ENCODE assay signal across 8 cellular contexts in genomic region chr13:32587774-32588165, GRCh38. TPM values are rescaled to one million over a fixed set of nuclear protein-coding genes. Genes with fewer than 3 reads are reported as not detected.
DNase-seq lines count a peak whose midpoint lies in the region; ATAC-seq and TF ChIP-seq lines count a peak whose summit lies in the region.

No MANE protein-coding gene starts in this region.

- H3F3A ChIP-seq in PC-3 (ENCODE audit: low read length, unreplicated experiment): no peaks in the 10 kb centered on the region

- H3K4me2 ChIP-seq in PC-3 (ENCODE audit: low read length): peak overlapping the region; percentile 86

- TF ChIP-seq CTCF in PC-3 (conservative IDR thresholded peaks at IDR 0.05; ENCODE audit: low read depth, low read length): no peak
- TF ChIP-seq CTCF in natural killer cell (IDR thresholded peaks at IDR 0.05): no peak

- no peak for ATAC-seq in activated CD8-positive, alpha-beta memory T cell treated with anti-CD3 and anti-CD28 coated beads, Interleukin-2, amount 10 ng/mL, durations not matched to agents 7 days and 5 days
- ATAC-seq in PC-3 (no peak; the same call in 1 of the 2 replicates), natural killer cell (no peak), GM18868 (IDR thresholded peaks at IDR 0.05; ENCODE audit: unreplicated experiment) (no peak)
- no peak for ATAC-seq in effector memory CD8-positive, alpha-beta T cell (replicated peaks)

- H3K9ac ChIP-seq in PC-3 (ENCODE audit: low read length): peak overlapping the region; percentile 78

- H3K79me2 ChIP-seq in PC-3 (ENCODE audit: low read length): peaks cover 56% of the 10 kb centered on the region

- H3K9me3 ChIP-seq in PC-3 (ENCODE audit: low read length): no peaks in the 10 kb centered on the region

- POLR2A ChIA-PET in PC-3 (lab: Charles Lee; ENCODE audit: unreplicated experiment): interaction anchor here (0.6 to 0.7 kb wide), 2 partner anchors 48 to 238 kb away, joined by 3 to 8 read pairs; no protein-coding TSS in a partner anchor

- DNase-seq in activated CD8-positive, alpha-beta memory T cell treated with anti-CD3 and anti-CD28 coated beads, Interleukin-2, amount 10 ng/mL, durations not matched to agents 7 days and 5 days: no peak
- no peak for DNase-seq in activated CD8-positive, alpha-beta memory T cell treated with anti-CD3 and anti-CD28 coated beads for 24 hours
- DNase-seq in PC-3 (peak; percentile 21), natural killer cell (no peak), RPMI8226 (no peak), dedifferentiated amniotic fluid mesenchymal stem cell (ENCODE audit: extremely low spot score) (no peak)
- no peak for DNase-seq in effector memory CD8-positive, alpha-beta T cell

- H3K27ac Mint-ChIP-seq in activated CD8-positive, alpha-beta memory T cell treated with anti-CD3 and anti-CD28 coated beads, Interleukin-2, amount 10 ng/mL, durations not matched to agents 7 days and 5 days: peak overlapping the region; percentile 94
- H3K27ac Mint-ChIP-seq in effector memory CD8-positive, alpha-beta T cell: peak overlapping the region; percentile 93 to 96
- H3K27ac Mint-ChIP-seq in natural killer cell: peak overlapping the region; percentile 94 to 95

- H3K4me3 Mint-ChIP-seq in activated CD8-positive, alpha-beta memory T cell treated with anti-CD3 and anti-CD28 coated beads, Interleukin-2, amount 10 ng/mL, durations not matched to agents 7 days and 5 days: peak overlapping the region; percentile 96
- H3K4me3 Mint-ChIP-seq in effector memory CD8-positive, alpha-beta T cell: peak overlapping the region; percentile 94 to 96
- peak overlapping the region; percentile 97 for H3K4me3 Mint-ChIP-seq in natural killer cell

- H3K27me3 ChIP-seq in PC-3 (ENCODE audit: low read length): no peaks in the 10 kb centered on the region

- H2AFZ ChIP-seq in PC-3 (ENCODE audit: low read length): peak overlapping the region; percentile 74

- H3K4me3 ChIP-seq in PC-3 (ENCODE audit: low read length): peak overlapping the region; percentile 96

- CTCF ChIA-PET in activated CD8-positive, alpha-beta memory T cell treated with anti-CD3 and anti-CD28 coated beads, Interleukin-2, amount 10 ng/mL, durations not matched to agents 7 days and 5 days (lab: Charles Lee): interaction anchor here (0.7 to 3.2 kb wide), 16 partner anchors 46 to 955 kb away, joined by 3 to 20 read pairs (median 5); partner anchors contain the start of gene N4BP2L2
- CTCF ChIA-PET in PC-3 (lab: Charles Lee): interaction anchor here (0.6 to 2.4 kb wide), 3 partner anchors 52 to 955 kb away, joined by 3 to 12 read pairs (median 4); no protein-coding TSS in a partner anchor

- peaks cover 11% of the 10 kb centered on the region for H3K36me3 Mint-ChIP-seq in activated CD8-positive, alpha-beta memory T cell treated with anti-CD3 and anti-CD28 coated beads, Interleukin-2, amount 10 ng/mL, durations not matched to agents 7 days and 5 days
- peaks cover 19% of the 10 kb centered on the region for H3K36me3 Mint-ChIP-seq in effector memory CD8-positive, alpha-beta T cell (ENCODE audit: insufficient read depth)
- H3K36me3 Mint-ChIP-seq in natural killer cell: no peaks in the 10 kb centered on the region

- H3K9me2 ChIP-seq in PC-3 (replicated peaks; ENCODE audit: low read length): no peaks in the 10 kb centered on the region

- intact Hi-C loops in PC-3 (cut with micrococcal nuclease) (loop anchor here (10.0 kb wide), 3 partner anchors 327 to 1137 kb away; partner anchors contain the start of gene STARD13), natural killer cell (cut with micrococcal nuclease) (loop anchor here (2.0 to 5.0 kb wide), 3 partner anchors 63 to 161 kb away; no protein-coding TSS in a partner anchor)

- peaks cover 23% of the 10 kb centered on the region for H3K4me1 ChIP-seq in PC-3 (ENCODE audit: insufficient read depth, low read length)

- BruUV-seq in PC-3 (replicated peaks; lab: Mats Ljungman, UMichigan): TSS peak; percentile 64

- peak overlapping the region; percentile 62 for H3K27ac ChIP-seq in PC-3 (ENCODE audit: low read length)

- H3K36me3 ChIP-seq in PC-3 (ENCODE audit: low read depth, low read length): no peaks in the 10 kb centered on the region

- peaks cover 39% of the 10 kb centered on the region for H3K4me1 Mint-ChIP-seq in activated CD8-positive, alpha-beta memory T cell treated with anti-CD3 and anti-CD28 coated beads, Interleukin-2, amount 10 ng/mL, durations not matched to agents 7 days and 5 days
- H3K4me1 Mint-ChIP-seq in effector memory CD8-positive, alpha-beta T cell (ENCODE audit: low read depth in 2 of 2): peaks cover 39 to 44% of the 10 kb centered on the region in 2 donors
- peaks cover 51 to 53% of the 10 kb centered on the region in 2 donors for H3K4me1 Mint-ChIP-seq in natural killer cell

- H4K20me1 ChIP-seq in PC-3 (ENCODE audit: low read length): peaks cover 32% of the 10 kb centered on the region

- no peaks in the 10 kb centered on the region for H3K9me3 Mint-ChIP-seq in activated CD8-positive, alpha-beta memory T cell treated with anti-CD3 and anti-CD28 coated beads, Interleukin-2, amount 10 ng/mL, durations not matched to agents 7 days and 5 days (ENCODE audit: low read depth)
- no peaks in the 10 kb centered on the region for H3K9me3 Mint-ChIP-seq in effector memory CD8-positive, alpha-beta T cell
- no peaks in the 10 kb centered on the region for H3K9me3 Mint-ChIP-seq in natural killer cell

- H3K27me3 Mint-ChIP-seq in activated CD8-positive, alpha-beta memory T cell treated with anti-CD3 and anti-CD28 coated beads, Interleukin-2, amount 10 ng/mL, durations not matched to agents 7 days and 5 days: peaks cover 7% of the 10 kb centered on the region
- no peaks in the 10 kb centered on the region for H3K27me3 Mint-ChIP-seq in effector memory CD8-positive, alpha-beta T cell
- peaks cover 0 to 3% of the 10 kb centered on the region in 2 donors for H3K27me3 Mint-ChIP-seq in natural killer cell (ENCODE audit: low read depth in 2 of 2)

RNA-seq across cellular contexts. Expression of gene PDS5B, which starts 1.5 kb away (rescaled TPM):
- 10 to 100 TPM; 57.6 to 64.6 TPM for total RNA-seq in activated CD8-positive, alpha-beta memory T cell treated with anti-CD3 and anti-CD28 coated beads, Interleukin-2, amount 10 ng/mL, durations not matched to agents 7 days and 5 days
- 19.5 and 20.3 TPM in 2 replicates for total RNA-seq in PC-3 (2014; rRNA removed)
- total RNA-seq in natural killer cell: 10 to 100 TPM; 59.4 to 70.6 (median 64.7) TPM

RNA-seq across cellular contexts. Expression of gene N4BP2L2, which starts 49.2 kb away (rescaled TPM):
- total RNA-seq in activated CD8-positive, alpha-beta memory T cell treated with anti-CD3 and anti-CD28 coated beads, Interleukin-2, amount 10 ng/mL, durations not matched to agents 7 days and 5 days: 100 to 1,000 TPM in 1 of 2 experiments, 10 to 100 TPM in 1; 87.9 to 112 TPM
- total RNA-seq in PC-3 (2014; rRNA removed): 31.7 and 51.4 TPM in 2 replicates
- total RNA-seq in natural killer cell: 100 to 1,000 TPM; 195 to 247 (median 221) TPM
